2 cellular contexts compared by ENCODE assay signal in genomic region chr10:15147594-15148392, GRCh38.
A peak's percentile ranks its signal among the peaks of the same experiment; 100 is the strongest.
TF ChIP-seq lines count a peak whose summit lies in the region.

No MANE protein-coding gene starts in this region.

TF ChIP-seq in HEK293, 187 proteins besides CTCF, POLR2A, EP300 and RAD21:
- TF ChIP-seq KLF7 (tag by site-specific recombination; IDR thresholded peaks at IDR 0.05; ENCODE audit: borderline replicate concordance) (no peak), KLF8 (tag by site-specific recombination; IDR thresholded peaks at IDR 0.05) (no peak), ZNF175 (tag by site-specific recombination; IDR thresholded peaks at IDR 0.05) (no peak), ZNF664 (tag by site-specific recombination; IDR thresholded peaks at IDR 0.05) (peak; percentile 56), ZNF768 (tag by site-specific recombination; IDR thresholded peaks at IDR 0.05) (peak; percentile 62)
- TF ChIP-seq, protein P1, sequence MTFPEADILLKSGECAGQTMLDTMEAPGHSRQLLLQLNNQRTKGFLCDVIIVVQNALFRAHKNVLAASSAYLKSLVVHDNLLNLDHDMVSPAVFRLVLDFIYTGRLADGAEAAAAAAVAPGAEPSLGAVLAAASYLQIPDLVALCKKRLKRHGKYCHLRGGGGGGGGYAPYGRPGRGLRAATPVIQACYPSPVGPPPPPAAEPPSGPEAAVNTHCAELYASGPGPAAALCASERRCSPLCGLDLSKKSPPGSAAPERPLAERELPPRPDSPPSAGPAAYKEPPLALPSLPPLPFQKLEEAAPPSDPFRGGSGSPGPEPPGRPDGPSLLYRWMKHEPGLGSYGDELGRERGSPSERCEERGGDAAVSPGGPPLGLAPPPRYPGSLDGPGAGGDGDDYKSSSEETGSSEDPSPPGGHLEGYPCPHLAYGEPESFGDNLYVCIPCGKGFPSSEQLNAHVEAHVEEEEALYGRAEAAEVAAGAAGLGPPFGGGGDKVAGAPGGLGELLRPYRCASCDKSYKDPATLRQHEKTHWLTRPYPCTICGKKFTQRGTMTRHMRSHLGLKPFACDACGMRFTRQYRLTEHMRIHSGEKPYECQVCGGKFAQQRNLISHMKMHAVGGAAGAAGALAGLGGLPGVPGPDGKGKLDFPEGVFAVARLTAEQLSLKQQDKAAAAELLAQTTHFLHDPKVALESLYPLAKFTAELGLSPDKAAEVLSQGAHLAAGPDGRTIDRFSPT (tag by site-specific recombination; IDR thresholded peaks at IDR 0.05): no peak

TF ChIP-seq in H1, 55 proteins besides CTCF, POLR2A, EP300 and RAD21:
- TF ChIP-seq ZNF274 (IDR thresholded peaks at IDR 0.05; ENCODE audit: borderline replicate concordance, extremely low read depth, low read length) (no peak), KDM1A (IDR thresholded peaks at IDR 0.05; ENCODE audit: borderline replicate concordance, low read length) (peak; percentile 59; the same call in 1 of the 2 replicates)
